Comparison of ENCODE assay signal across 13 cellular contexts in the genomic region with DNA sequence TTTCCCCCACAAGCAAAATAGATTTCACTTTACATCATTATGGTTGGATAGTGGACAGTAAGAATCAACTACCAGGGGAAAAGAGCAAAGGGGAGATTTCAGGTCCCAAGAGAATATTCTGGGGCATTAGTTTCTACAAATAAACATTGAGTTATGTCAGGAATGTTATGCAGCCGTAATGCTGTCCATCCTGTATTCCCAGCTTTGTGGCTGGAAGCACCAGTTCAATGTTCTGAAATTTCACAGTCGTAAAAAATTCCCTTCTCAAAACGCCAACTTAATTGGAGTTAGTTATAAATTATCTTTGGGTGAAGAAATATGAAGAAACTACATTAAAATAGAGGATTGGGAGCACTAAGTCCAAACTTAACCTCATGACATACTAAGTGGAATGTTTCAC.
A peak's percentile ranks its signal among the peaks of the same experiment; 100 is the strongest.
DNase-seq lines count a peak whose midpoint lies in the region; ATAC-seq and TF ChIP-seq lines count a peak whose summit lies in the region.
"Had no signal": no experiment of that assay in that cellular context is flagged by ENCODE, and none has a peak within 500 bp of the region (broad histone marks: within the 10 kb centered on the region; RNA-seq: fewer than 3 reads in every experiment).

No MANE protein-coding gene starts in this region.

- H3K4me2 ChIP-seq in GM23338 (no peak overlapping the region), smooth muscle cell (peak overlapping the region; percentile 59)

- no peak overlapping the region for H3K27ac ChIP-seq in GM23338 (ENCODE audit: low read depth)
- no peak overlapping the region for H3K27ac ChIP-seq in right cardiac atrium (ENCODE audit: low read length)
- no peak overlapping the region for H3K27ac ChIP-seq in smooth muscle cell (ENCODE audit: low read depth)
- no peak overlapping the region for H3K27ac ChIP-seq in upper lobe of right lung

- H3K27ac Mint-ChIP-seq in GM23338 = no peak overlapping the region; the same call in 1 of the 2 replicates
- H3K27ac Mint-ChIP-seq: activated naive CD8-positive, alpha-beta T cell treated with anti-CD3 and anti-CD28 coated beads, Interleukin-2, amount 50 U/mL, for 24 hours had no signal

- H3K9me2 ChIP-seq in GM23338 (ENCODE audit: insufficient read depth) = no peaks in the 10 kb centered on the region

- WGBS in right cardiac atrium = 27% methylated on average over 3 of the region's 3 CpGs
- 27% methylated on average over 3 of the region's 3 CpGs for WGBS in smooth muscle cell (ENCODE audit: low lambda C conversion rate)

- H2AFZ ChIP-seq in GM23338 (no peak overlapping the region), smooth muscle cell (ENCODE audit: low read depth) (no peak overlapping the region)

- no peak overlapping the region for H3K9ac ChIP-seq in smooth muscle cell (ENCODE audit: low read depth)

- H3K4me3 ChIP-seq in GM23338 = no peak overlapping the region
- peak overlapping the region; percentile 15 for H3K4me3 ChIP-seq in right cardiac atrium (ENCODE audit: low read length)
- no peak overlapping the region for H3K4me3 ChIP-seq in smooth muscle cell
- no peak overlapping the region for H3K4me3 ChIP-seq in upper lobe of right lung

- H3K27me3 Mint-ChIP-seq in GM23338 (ENCODE audit: insufficient read depth, low read depth, poor library complexity) = no peaks in the 10 kb centered on the region
- H3K27me3 Mint-ChIP-seq: activated naive CD8-positive, alpha-beta T cell treated with anti-CD3 and anti-CD28 coated beads, Interleukin-2, amount 50 U/mL, for 24 hours had no signal

- H3K36me3 ChIP-seq in GM23338 (ENCODE audit: insufficient read depth) (no peaks in the 10 kb centered on the region), smooth muscle cell (ENCODE audit: low read depth) (no peaks in the 10 kb centered on the region), upper lobe of right lung (no peaks in the 10 kb centered on the region)

- H4K20me1 ChIP-seq in GM23338 (replicated peaks; ENCODE audit: insufficient read depth) (no peaks in the 10 kb centered on the region), smooth muscle cell (ENCODE audit: low read depth) (no peaks in the 10 kb centered on the region)

- peaks cover 3% of the 10 kb centered on the region; the same call in 1 of the 2 replicates for H3K4me1 ChIP-seq in GM23338 (ENCODE audit: insufficient read depth)
- no peaks in the 10 kb centered on the region for H3K4me1 ChIP-seq in right cardiac atrium (ENCODE audit: control insufficient read depth, insufficient read depth, low read length)
- H3K4me1 ChIP-seq in smooth muscle cell (ENCODE audit: low read depth) = no peaks in the 10 kb centered on the region
- no peaks in the 10 kb centered on the region for H3K4me1 ChIP-seq in upper lobe of right lung

- no peaks in the 10 kb centered on the region for H3K36me3 Mint-ChIP-seq in GM23338 (ENCODE audit: low read depth)

- peaks cover 3% of the 10 kb centered on the region; the same call in 1 of the 3 replicates for H3K9me3 Mint-ChIP-seq in GM23338

- H3K27me3 ChIP-seq in GM23338 (ENCODE audit: insufficient read depth) (no peaks in the 10 kb centered on the region), right cardiac atrium (ENCODE audit: control insufficient read depth, insufficient read depth) (no peaks in the 10 kb centered on the region), smooth muscle cell (ENCODE audit: low read depth) (no peaks in the 10 kb centered on the region), upper lobe of right lung (no peaks in the 10 kb centered on the region)

- DNase-seq in GM23338 (ENCODE audit: low spot score) (peak; percentile 30), amniotic epithelial cell (ENCODE audit: low read depth) (peak; percentile 32), right cardiac atrium (no peak), smooth muscle cell (lab: John Stamatoyannopoulos, UW; ENCODE audit: unreplicated experiment) (no peak), upper lobe of right lung (no peak), mucosa of gallbladder (ENCODE audit: low spot score) (no peak)
- DNase-seq: activated naive CD8-positive, alpha-beta T cell treated with anti-CD3 and anti-CD28 coated beads, Interleukin-2, amount 50 U/mL, for 24 hours; NCI-H526 treated with DMSO at 0.1 percent for 48 hours; stimulated activated CD4-positive, alpha-beta T cell treated with anti-CD3 and anti-CD28 coated beads, Interleukin-15, amount 100 ng/mL, for 24 hours; stimulated activated naive CD4-positive, alpha-beta T cell; T-helper 1 cell had no signal

- H3K79me2 ChIP-seq in GM23338 (replicated peaks; ENCODE audit: insufficient read depth) (no peaks in the 10 kb centered on the region), smooth muscle cell (ENCODE audit: low read depth) (no peaks in the 10 kb centered on the region)

- TF ChIP-seq CTCF in GM23338 (conservative IDR thresholded peaks at IDR 0.05; ENCODE audit: low read depth in 2 of 2) (no peak), smooth muscle cell (IDR thresholded peaks at IDR 0.05; ENCODE audit: borderline replicate concordance, insufficient read depth, poor library complexity, severe bottlenecking) (no peak), upper lobe of right lung (IDR thresholded peaks at IDR 0.05) (no peak)

- H3K9me3 ChIP-seq in right cardiac atrium (ENCODE audit: control insufficient read depth, low read length) (no peaks in the 10 kb centered on the region), smooth muscle cell (replicated peaks; ENCODE audit: low read depth) (no peaks in the 10 kb centered on the region), upper lobe of right lung (no peaks in the 10 kb centered on the region)

- intact Hi-C loops in right cardiac atrium (cut with DNase I) = loop anchor here in 1 of 4 donors (5.0 kb wide), 1 partner anchor 185 kb away; no protein-coding TSS in a partner anchor
- intact Hi-C loops in upper lobe of right lung (cut with DNase I) = no loop called here

- H3K4me1 Mint-ChIP-seq in GM23338 = peaks cover 8% of the 10 kb centered on the region; the same call in 1 of the 3 replicates
- H3K4me1 Mint-ChIP-seq: activated naive CD8-positive, alpha-beta T cell treated with anti-CD3 and anti-CD28 coated beads, Interleukin-2, amount 50 U/mL, for 24 hours had no signal

- H3F3A ChIP-seq in GM23338 (replicated peaks; ENCODE audit: low read depth) = no peaks in the 10 kb centered on the region
- no peaks in the 10 kb centered on the region for H3F3A ChIP-seq in smooth muscle cell (ENCODE audit: low read depth)

- no peak for ATAC-seq in GM23338
- peak in 1 of 2 donors; percentile 51 for ATAC-seq in right cardiac atrium
- ATAC-seq in upper lobe of right lung = no peak
- no peak for ATAC-seq in HG03039 (IDR thresholded peaks at IDR 0.05; ENCODE audit: unreplicated experiment)
- ATAC-seq: activated naive CD8-positive, alpha-beta T cell treated with anti-CD3 and anti-CD28 coated beads, Interleukin-2, amount 50 U/mL, for 24 hours; HCT116 had no signal

- H3K4me3 Mint-ChIP-seq in GM23338 = no peak overlapping the region
- H3K4me3 Mint-ChIP-seq: activated naive CD8-positive, alpha-beta T cell treated with anti-CD3 and anti-CD28 coated beads, Interleukin-2, amount 50 U/mL, for 24 hours had no signal

TF ChIP-seq in GM23338, 12 proteins besides CTCF, POLR2A, EP300 and RAD21:
- TF ChIP-seq NANOG (IDR thresholded peaks at IDR 0.05; ENCODE audit: borderline replicate concordance) (no peak), ZNF331 (CRISPR knock-in tag; IDR thresholded peaks at IDR 0.05; ENCODE audit: low read depth) (no peak), ZNF114 (CRISPR knock-in tag; IDR thresholded peaks at IDR 0.05) (no peak)
- TF ChIP-seq, protein P1, sequence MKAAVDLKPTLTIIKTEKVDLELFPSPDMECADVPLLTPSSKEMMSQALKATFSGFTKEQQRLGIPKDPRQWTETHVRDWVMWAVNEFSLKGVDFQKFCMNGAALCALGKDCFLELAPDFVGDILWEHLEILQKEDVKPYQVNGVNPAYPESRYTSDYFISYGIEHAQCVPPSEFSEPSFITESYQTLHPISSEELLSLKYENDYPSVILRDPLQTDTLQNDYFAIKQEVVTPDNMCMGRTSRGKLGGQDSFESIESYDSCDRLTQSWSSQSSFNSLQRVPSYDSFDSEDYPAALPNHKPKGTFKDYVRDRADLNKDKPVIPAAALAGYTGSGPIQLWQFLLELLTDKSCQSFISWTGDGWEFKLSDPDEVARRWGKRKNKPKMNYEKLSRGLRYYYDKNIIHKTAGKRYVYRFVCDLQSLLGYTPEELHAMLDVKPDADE (IDR thresholded peaks at IDR 0.05) = no peak

Comparison
In these comparisons a context has a peak if more than half of its experiments do, and no peak if none do; other contexts are left out.
1. DNase-seq: peak in GM23338 (single experiment) and amniotic epithelial cell (single experiment); none in right cardiac atrium (0 of 3), smooth muscle cell (single experiment), upper lobe of right lung (single experiment) and mucosa of gallbladder (single experiment).